8 cellular contexts compared by ENCODE assay signal in genomic region chr11:63635762-63636465, GRCh38. TPM values are rescaled to one million over a fixed set of nuclear protein-coding genes. Genes with fewer than 3 reads are reported as not detected.
A peak's percentile ranks its signal among the peaks of the same experiment; 100 is the strongest.
DNase-seq lines count a peak whose midpoint lies in the region; ATAC-seq and TF ChIP-seq lines count a peak whose summit lies in the region.

No MANE protein-coding gene starts in this region.

- no peak for TF ChIP-seq EP300 in suprapubic skin (IDR thresholded peaks at IDR 0.05)

- POLR2A ChIA-PET in Panc1 (lab: Charles Lee): no interaction called here

- no peak overlapping the region for H3K4me3 Mint-ChIP-seq in CD4-positive, CD25-positive, alpha-beta regulatory T cell

- peak overlapping the region in 1 of 3 donors; percentile 6 for H3K27ac Mint-ChIP-seq in CD4-positive, CD25-positive, alpha-beta regulatory T cell

- H3K27me3 ChIP-seq in CD4-positive, CD25-positive, alpha-beta regulatory T cell (ENCODE audit: control insufficient read depth, insufficient read depth, low read length): no peaks in the 10 kb centered on the region
- H3K27me3 ChIP-seq in Panc1 (ENCODE audit: control insufficient read depth, insufficient read depth, low read length) (no peaks in the 10 kb centered on the region), neutrophil (no peaks in the 10 kb centered on the region), suprapubic skin (no peaks in the 10 kb centered on the region)

- in situ Hi-C loops in Panc1 (cut with HindIII; ENCODE audit: low pct_unique_long_range_greater_than_20kb, low sequenced_read_pairs): no loop called here

- DNase-seq in CD4-positive, CD25-positive, alpha-beta regulatory T cell: peak; percentile 49 to 71 (median 62)
- DNase-seq in HFF-Myc (ENCODE audit: extremely low read depth, low read depth): peak; percentile 32
- no peak for DNase-seq in Panc1 (ENCODE audit: low read depth, low spot score)
- DNase-seq in activated T-helper 1 cell treated with Interleukin-2 at 50 U/mL for 16 hours (ENCODE audit: low read depth): peak; percentile 29
- DNase-seq in fibroblast of peridontal ligament (ENCODE audit: extremely low read depth): peak; percentile 77
- DNase-seq in suprapubic skin (ENCODE audit: low spot score in 2 of 2): no peak
- no peak for DNase-seq in mesenteric fat pad (ENCODE audit: low spot score)

- intact Hi-C loops in Panc1 (cut with micrococcal nuclease; ENCODE audit: unreplicated experiment): loop anchor here (2.0 kb wide), 1 partner anchor 157 kb away; no protein-coding TSS in a partner anchor

- 67% methylated on average over 10 of the region's 10 CpGs for WGBS in suprapubic skin

- H3K9me3 ChIP-seq in CD4-positive, CD25-positive, alpha-beta regulatory T cell (ENCODE audit: control insufficient read depth in 2 of 2, low read length in 2 of 2): no peaks in the 10 kb centered on the region
- H3K9me3 ChIP-seq in Panc1 (ENCODE audit: control insufficient read depth, insufficient read depth, low read depth, low read length): no peaks in the 10 kb centered on the region
- no peaks in the 10 kb centered on the region for H3K9me3 ChIP-seq in neutrophil
- no peaks in the 10 kb centered on the region for H3K9me3 ChIP-seq in suprapubic skin

- no peak overlapping the region for H3K27ac ChIP-seq in CD4-positive, CD25-positive, alpha-beta regulatory T cell (ENCODE audit: insufficient read depth, low read length, poor library complexity, severe bottlenecking)
- H3K27ac ChIP-seq in Panc1 (ENCODE audit: low read length) (no peak overlapping the region), neutrophil (no peak overlapping the region), suprapubic skin (no peak overlapping the region)

- peaks cover 35% of the 10 kb centered on the region for H3K36me3 ChIP-seq in CD4-positive, CD25-positive, alpha-beta regulatory T cell (ENCODE audit: control insufficient read depth, insufficient read depth, low read length)
- H3K36me3 ChIP-seq in Panc1 (ENCODE audit: control insufficient read depth, insufficient read depth, low read length) (peaks cover 19% of the 10 kb centered on the region), neutrophil (peaks cover 28% of the 10 kb centered on the region), suprapubic skin (peaks cover 58% of the 10 kb centered on the region)

- H3K36me3 Mint-ChIP-seq in CD4-positive, CD25-positive, alpha-beta regulatory T cell: peaks cover 22% of the 10 kb centered on the region

- no peak overlapping the region for H3K4me3 ChIP-seq in CD4-positive, CD25-positive, alpha-beta regulatory T cell (ENCODE audit: low read depth, low read length)
- H3K4me3 ChIP-seq in HFF-Myc (replicated peaks; ENCODE audit: low read depth, low read length) (no peak overlapping the region), Panc1 (ENCODE audit: low read depth in 2 of 2, low read length in 2 of 2) (no peak overlapping the region), neutrophil (ENCODE audit: low read depth in 1 of 2, low read length in 1 of 2) (no peak overlapping the region), suprapubic skin (no peak overlapping the region)

- H3K4me1 ChIP-seq in CD4-positive, CD25-positive, alpha-beta regulatory T cell (ENCODE audit: control insufficient read depth, insufficient read depth, low read length, poor library complexity, severe bottlenecking): no peaks in the 10 kb centered on the region
- H3K4me1 ChIP-seq in Panc1 (ENCODE audit: control insufficient read depth, insufficient read depth, low read length) (no peaks in the 10 kb centered on the region), neutrophil (ENCODE audit: control insufficient read depth in 1 of 2, insufficient read depth in 1 of 2, low read depth in 1 of 2, low read length in 1 of 2) (no peaks in the 10 kb centered on the region), suprapubic skin (no peaks in the 10 kb centered on the region)

- CTCF ChIA-PET in Panc1 (lab: Charles Lee): interaction anchor here (0.5 to 1.0 kb wide), 5 partner anchors 8 to 171 kb away, joined by 3 to 11 read pairs (median 6); no protein-coding TSS in a partner anchor

- H3K4me1 Mint-ChIP-seq in CD4-positive, CD25-positive, alpha-beta regulatory T cell: peaks cover 15 to 27% (median 18%) of the 10 kb centered on the region in 4 donors

- H3K27me3 Mint-ChIP-seq in CD4-positive, CD25-positive, alpha-beta regulatory T cell: no peaks in the 10 kb centered on the region

- TF ChIP-seq CTCF in HFF-Myc (IDR thresholded peaks at IDR 0.05; ENCODE audit: low read depth, low read length, missing control alignments) (peak; percentile 72), Panc1 (IDR thresholded peaks at IDR 0.05) (peak; percentile 81), neutrophil (IDR thresholded peaks at IDR 0.05) (peak; percentile 72), suprapubic skin (IDR thresholded peaks at IDR 0.05) (peak; percentile 50 to 60)

- no peaks in the 10 kb centered on the region for H3K9me3 Mint-ChIP-seq in CD4-positive, CD25-positive, alpha-beta regulatory T cell

- no peak for TF ChIP-seq POLR2A in suprapubic skin (IDR thresholded peaks at IDR 0.05)

- peak; percentile 53 to 75 for ATAC-seq in CD4-positive, CD25-positive, alpha-beta regulatory T cell (ENCODE audit: low read depth in 2 of 2)
- ATAC-seq in Panc1: peak; percentile 86

- no TSS peak for BruUV-seq in Panc1 (replicated peaks; lab: Mats Ljungman, UMichigan)

RNA-seq across cellular contexts. Expression of gene PLAAT3, which starts 21.7 kb away (rescaled TPM):
- 5.8 TPM for total RNA-seq in CD4-positive, CD25-positive, alpha-beta regulatory T cell
- polyA plus RNA-seq in CD4-positive, CD25-positive, alpha-beta regulatory T cell: 10 to 100 TPM in 1 of 4 donors, 1 to 10 TPM in 3; 3.1 to 19.0 (median 5.8) TPM
- total RNA-seq in Panc1 (2021; ENCODE audit: unreplicated experiment) (32.6 TPM), suprapubic skin (10 to 100 TPM in 3 of 4 donors, 1 to 10 TPM in 1; 7.1 to 14.2 (median 10.2) TPM), mesenteric fat pad (399 TPM)
- 49.0 TPM for polyA plus RNA-seq in Panc1 (2012; ENCODE audit: insufficient read length)

RNA-seq across cellular contexts. Expression of gene ATL3, which starts 35.3 kb away (rescaled TPM):
- 33.7 TPM for total RNA-seq in CD4-positive, CD25-positive, alpha-beta regulatory T cell
- polyA plus RNA-seq in CD4-positive, CD25-positive, alpha-beta regulatory T cell: 10 to 100 TPM; 23.6 to 26.4 (median 25.0) TPM
- total RNA-seq in Panc1 (2021; ENCODE audit: unreplicated experiment) (79.0 TPM), suprapubic skin (10 to 100 TPM; 72.2 to 89.0 (median 80.9) TPM), mesenteric fat pad (123 TPM)
- 12.9 TPM for polyA plus RNA-seq in Panc1 (2012; ENCODE audit: insufficient read length)

RNA-seq across cellular contexts. Expression of gene RTN3, which starts 45.4 kb away (rescaled TPM):
- total RNA-seq in CD4-positive, CD25-positive, alpha-beta regulatory T cell: 33.2 TPM
- 10 to 100 TPM; 41.5 to 63.6 (median 48.4) TPM for polyA plus RNA-seq in CD4-positive, CD25-positive, alpha-beta regulatory T cell
- total RNA-seq in Panc1 (2021; ENCODE audit: unreplicated experiment) (145 TPM), suprapubic skin (100 to 1,000 TPM; 161 to 221 (median 193) TPM), mesenteric fat pad (267 TPM)
- 98.5 TPM for polyA plus RNA-seq in Panc1 (2012; ENCODE audit: insufficient read length)

Comparison
In these comparisons a context has a peak if more than half of its experiments do, and no peak if none do; other contexts are left out.
1. DNase-seq: peak in CD4-positive, CD25-positive, alpha-beta regulatory T cell (3 of 3), HFF-Myc (single experiment), activated T-helper 1 cell treated with Interleukin-2 at 50 U/mL for 16 hours (single experiment) and fibroblast of peridontal ligament (single experiment); none in Panc1 (single experiment), suprapubic skin (0 of 2) and mesenteric fat pad (single experiment).
2. RNA of gene PLAAT3, which starts 21.7 kb away (total RNA-seq): 399 TPM in mesenteric fat pad (single experiment); 32.6 TPM in Panc1 (single experiment), 7.1 to 14.2 TPM in suprapubic skin and 5.8 TPM in CD4-positive, CD25-positive, alpha-beta regulatory T cell (single experiment); every median in the first group is over 10 times any median in the second.
3. Peak in every context shown above with its lines, with median percentiles within 50 percentile points of each other: CTCF ChIP-seq.